ENCODE assay signal across 14 cellular contexts in genomic region chr5:159440235-159440634, GRCh38.
DNase-seq lines count a peak whose midpoint lies in the region; ATAC-seq and TF ChIP-seq lines count a peak whose summit lies in the region.
"Had no signal": no experiment of that assay in that cellular context is flagged by ENCODE, and none has a peak within 500 bp of the region (broad histone marks: within the 10 kb centered on the region; RNA-seq: fewer than 3 reads in every experiment).

No MANE protein-coding gene starts in this region.

- H3K4me3 ChIP-seq in cardiac muscle cell, result no peak overlapping the region
- H3K4me3 ChIP-seq in heart left ventricle, result no peak overlapping the region
- H3K4me3 ChIP-seq in colonic mucosa, result no peak overlapping the region
- H3K4me3 ChIP-seq: adrenal gland, MG63 had no signal

- H3K36me3 ChIP-seq in cardiac muscle cell, result no peaks in the 10 kb centered on the region
- no peaks in the 10 kb centered on the region for H3K36me3 ChIP-seq in heart left ventricle
- H3K36me3 ChIP-seq in colonic mucosa, result no peaks in the 10 kb centered on the region
- H3K36me3 ChIP-seq: adrenal gland, MG63, neutrophil had no signal

- H3K27ac ChIP-seq in cardiac muscle cell (peak overlapping the region; percentile 12), heart left ventricle (peak overlapping the region in 1 of 12 donors; percentile 78), colonic mucosa (no peak overlapping the region)
- H3K27ac ChIP-seq: 22Rv1, adrenal gland, neutrophil had no signal

- DNase-seq in cardiac muscle cell (ENCODE audit: low read depth in 1 of 2, low spot score in 1 of 2), result no peak
- DNase-seq in heart left ventricle, result no peak
- no peak for DNase-seq in stimulated activated naive B cell treated with anti-CD40 and anti-IgM and Interleukin-4, amounts not matched to agents 10 μg/mL and 1 μg/mL and 100 μg/mL, for 72 hours
- no peak for DNase-seq in colonic mucosa
- no peak for DNase-seq in NCI-H2107 (lab: John Stamatoyannopoulos, UW)
- DNase-seq in AG08395 (ENCODE audit: low spot score), result no peak
- DNase-seq: adrenal gland; MG63; NCI-H2171 treated with DMSO at 0.1 percent for 48 hours; stimulated activated CD4-positive, alpha-beta T cell treated with anti-CD3 and anti-CD28 coated beads, Interleukin-4, amount 100 ng/mL, for 1 hour had no signal

- H3K4me1 Mint-ChIP-seq in stimulated activated naive B cell treated with anti-CD40 and anti-IgM and Interleukin-4, amounts not matched to agents 10 μg/mL and 1 μg/mL and 100 μg/mL, for 72 hours, result peaks cover 6 to 11% of the 10 kb centered on the region in 2 donors

- WGBS in heart left ventricle, 4 donors, result 63 to 69% (median 63%) methylated on average over 7 of the region's 7 CpGs

- H3K9me3 Mint-ChIP-seq in stimulated activated naive B cell treated with anti-CD40 and anti-IgM and Interleukin-4, amounts not matched to agents 10 μg/mL and 1 μg/mL and 100 μg/mL, for 72 hours, result no peaks in the 10 kb centered on the region

- no peak overlapping the region for H3K4me3 Mint-ChIP-seq in stimulated activated naive B cell treated with anti-CD40 and anti-IgM and Interleukin-4, amounts not matched to agents 10 μg/mL and 1 μg/mL and 100 μg/mL, for 72 hours

- H3K27me3 Mint-ChIP-seq in stimulated activated naive B cell treated with anti-CD40 and anti-IgM and Interleukin-4, amounts not matched to agents 10 μg/mL and 1 μg/mL and 100 μg/mL, for 72 hours, result no peaks in the 10 kb centered on the region

- peaks cover 24% of the 10 kb centered on the region for H3K4me1 ChIP-seq in cardiac muscle cell (ENCODE audit: low read depth)
- H3K4me1 ChIP-seq in heart left ventricle, result peaks cover 0 to 28% (median 7%) of the 10 kb centered on the region in 12 donors
- no peaks in the 10 kb centered on the region for H3K4me1 ChIP-seq in colonic mucosa
- H3K4me1 ChIP-seq: adrenal gland had no signal

- intact Hi-C loops in heart left ventricle (cut with DNase I), result loop anchor here (5.0 to 10.0 kb wide), 9 partner anchors 72 to 547 kb away; partner anchors contain the start of gene ADRA1B (in 2 of the 10)
- intact Hi-C loops in colonic mucosa (cut with DNase I), result loop anchor here (5.0 to 10.0 kb wide), 2 partner anchors 547 to 685 kb away; no protein-coding TSS in a partner anchor

- no peak for ATAC-seq in heart left ventricle
- peak; percentile 69 for ATAC-seq in GM21786 (IDR thresholded peaks at IDR 0.05; ENCODE audit: unreplicated experiment)
- ATAC-seq in HG03565 (IDR thresholded peaks at IDR 0.05; ENCODE audit: unreplicated experiment), result peak; percentile 60
- ATAC-seq in stimulated activated naive B cell treated with anti-CD40 and anti-IgM and Interleukin-4, amounts not matched to agents 10 μg/mL and 1 μg/mL and 100 μg/mL, for 72 hours (replicated peaks), result peak; percentile 70 to 78

- no peak overlapping the region for H3K9ac ChIP-seq in colonic mucosa (ENCODE audit: low read depth in 2 of 2, low read length in 2 of 2)

- H3K9me3 ChIP-seq in cardiac muscle cell (ENCODE audit: low read depth) (no peaks in the 10 kb centered on the region), heart left ventricle (no peaks in the 10 kb centered on the region), colonic mucosa (no peaks in the 10 kb centered on the region)
- H3K9me3 ChIP-seq: adrenal gland, MG63, neutrophil had no signal

- peak overlapping the region; percentile 0 for H3K27ac Mint-ChIP-seq in stimulated activated naive B cell treated with anti-CD40 and anti-IgM and Interleukin-4, amounts not matched to agents 10 μg/mL and 1 μg/mL and 100 μg/mL, for 72 hours

- no peak for TF ChIP-seq POLR2A in heart left ventricle (IDR thresholded peaks at IDR 0.05)

- peaks cover 0 to 8% of the 10 kb centered on the region in 2 donors for H3K36me3 Mint-ChIP-seq in stimulated activated naive B cell treated with anti-CD40 and anti-IgM and Interleukin-4, amounts not matched to agents 10 μg/mL and 1 μg/mL and 100 μg/mL, for 72 hours

- TF ChIP-seq CTCF in cardiac muscle cell (IDR thresholded peaks at IDR 0.05; ENCODE audit: low read depth, low read length), result no peak
- TF ChIP-seq CTCF in heart left ventricle (IDR thresholded peaks at IDR 0.05), result no peak
- no peak for TF ChIP-seq CTCF in colonic mucosa (IDR thresholded peaks at IDR 0.05)

- H3K27me3 ChIP-seq in cardiac muscle cell (no peaks in the 10 kb centered on the region), heart left ventricle (no peaks in the 10 kb centered on the region), colonic mucosa (no peaks in the 10 kb centered on the region)
- H3K27me3 ChIP-seq: adrenal gland, MG63, neutrophil had no signal

Comparison
In these comparisons a context has a peak if more than half of its experiments do, and no peak if none do; other contexts are left out.
1. ATAC-seq: peak in GM21786 (single experiment), HG03565 (single experiment) and stimulated activated naive B cell treated with anti-CD40 and anti-IgM and Interleukin-4, amounts not matched to agents 10 μg/mL and 1 μg/mL and 100 μg/mL, for 72 hours (2 of 2); none in heart left ventricle (0 of 4).